In the genomic region with DNA sequence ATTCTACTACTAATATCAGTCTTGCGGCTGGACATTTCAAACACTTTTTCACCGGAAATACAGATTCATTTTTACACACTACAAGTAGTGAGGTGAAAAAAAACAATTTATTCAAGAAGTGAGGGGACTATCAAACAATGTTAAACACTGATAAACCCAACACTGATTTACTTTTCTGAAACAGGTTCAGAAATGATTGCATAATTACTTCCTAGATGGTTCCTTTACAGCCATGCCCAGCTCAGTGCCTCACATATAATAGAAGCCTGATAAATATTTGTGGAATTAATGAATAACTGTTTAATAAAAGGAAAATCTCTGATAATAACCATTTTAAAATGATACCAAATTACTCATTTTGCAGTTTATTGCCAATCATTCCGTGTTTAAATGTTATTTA, we compare ENCODE assay signal across 35 cellular contexts. TPM values are rescaled to one million over a fixed set of nuclear protein-coding genes. Genes with fewer than 3 reads are reported as not detected.
"Had no signal": no experiment of that assay in that cellular context is flagged by ENCODE, and none has a peak within 500 bp of the region (broad histone marks: within the 10 kb centered on the region; RNA-seq: fewer than 3 reads in every experiment).

No MANE protein-coding gene starts in this region.

- H3K9me3 ChIP-seq: neutrophil, psoas muscle, spleen, suprapubic skin, testis, tibial artery, transverse colon, upper lobe of right lung, uterus had no signal

- H3K9ac ChIP-seq: parathyroid adenoma had no signal

- H3K27me3 ChIP-seq: neutrophil, spleen, suprapubic skin, testis, tibial artery, transverse colon, upper lobe of right lung, uterus had no signal

- ATAC-seq: naive thymus-derived CD8-positive, alpha-beta T cell; natural killer cell treated with Interleukin-12 subunit alpha and Interleukin-12 subunit beta and Interleukin-15 and Interleukin-18, amount 100 ng/mL, for 72 hours; psoas muscle; right cardiac atrium; sciatic nerve; stimulated activated memory B cell treated with anti-CD40 and anti-IgM and Interleukin-4, amounts not matched to agents 10 μg/mL and 1 μg/mL and 100 μg/mL, for 72 hours; stimulated activated naive CD8-positive, alpha-beta T cell treated with anti-CD3 and anti-CD28 coated beads, Interleukin-15, amount 100 ng/mL, for 72 hours; stimulated activated naive CD8-positive, alpha-beta T cell treated with anti-CD3 and anti-CD28 coated beads, Interleukin-15, Interleukin-2, amounts not matched to agents 100 U/mL and 50 U/mL, for 24 hours; upper lobe of right lung had no signal

- H2AFZ ChIP-seq: parathyroid adenoma had no signal

- DNase-seq: naive thymus-derived CD8-positive, alpha-beta T cell; nephron progenitor cell; nucleus accumbens; posterior cingulate gyrus; psoas muscle; right cardiac atrium; spleen; stimulated activated CD4-positive, alpha-beta T cell treated with anti-CD3 and anti-CD28 coated beads, Interleukin-12 subunit alpha, Interleukin-12 subunit beta, amount 100 ng/mL, for 4 hours; stimulated activated CD4-positive, alpha-beta T cell treated with anti-CD3 and anti-CD28 coated beads, Interleukin-1b, Interleukin-23, amount 100 ng/mL, for 48 hours; stimulated activated CD4-positive, alpha-beta T cell treated with anti-CD3 and anti-CD28 coated beads, Interleukin-4, amount 100 ng/mL, for 1 hour; stimulated activated CD4-positive, alpha-beta T cell treated with anti-CD3 and anti-CD28 coated beads, Interleukin-4, amount 100 ng/mL, for 4 hours; stimulated activated CD8-positive, alpha-beta memory T cell treated with anti-CD3 and anti-CD28 coated beads, Interleukin-4, amount 100 ng/mL, for 48 hours; stimulated activated naive CD4-positive, alpha-beta T cell; stimulated activated naive CD8-positive, alpha-beta T cell treated with anti-CD3 and anti-CD28 coated beads, Interleukin-15, amount 100 ng/mL, for 72 hours; stimulated activated naive CD8-positive, alpha-beta T cell treated with anti-CD3 and anti-CD28 coated beads, Interleukin-15, Interleukin-2, amounts not matched to agents 100 U/mL and 50 U/mL, for 24 hours; substantia nigra; testis; tibial artery; transverse colon; upper lobe of right lung; uterus had no signal

- H3K36me3 ChIP-seq: uterus had no signal

- H3K4me1 ChIP-seq: parathyroid adenoma, psoas muscle, spleen, suprapubic skin, testis, tibial artery, transverse colon, upper lobe of right lung, uterus had no signal

- H3K27ac ChIP-seq: neutrophil, parathyroid adenoma, psoas muscle, skin epidermis, spleen, suprapubic skin, testis, tibial artery, transverse colon, upper lobe of right lung, uterus had no signal

- H3K4me3 ChIP-seq: psoas muscle, skin epidermis, smooth muscle cell, spleen, suprapubic skin, testis, tibial artery, transverse colon, upper lobe of right lung, uterus had no signal

- H3K4me2 ChIP-seq: smooth muscle cell had no signal

RNA-seq across cellular contexts. Expression of a gene that starts 55.5 kb away (rescaled TPM):
- total RNA-seq: naive thymus-derived CD8-positive, alpha-beta T cell; natural killer cell treated with Interleukin-12 subunit alpha and Interleukin-12 subunit beta and Interleukin-15 and Interleukin-18, amount 100 ng/mL, for 72 hours; neural crest cell; omental fat pad; osteocyte; progenitor cell of endocrine pancreas; psoas muscle; renal cortical epithelial cell; right cardiac atrium; sciatic nerve; smooth muscle cell; spleen; suprapubic skin; testis; transverse colon; upper lobe of right lung; urinary bladder; uterus had no signal
- polyA plus RNA-seq: psoas muscle, right cardiac atrium, smooth muscle cell, spleen had no signal
